In genomic region chr13:34369925-34370324, GRCh38 we compare ENCODE assay signal across 25 cellular contexts.
"Had no signal": no experiment of that assay in that cellular context is flagged by ENCODE, and none has a peak within 500 bp of the region (broad histone marks: within the 10 kb centered on the region; RNA-seq: fewer than 3 reads in every experiment).

No MANE protein-coding gene starts in this region.

- H3K36me3 ChIP-seq: ascending aorta, WERI-Rb-1 had no signal

- H3K27me3 ChIP-seq: ascending aorta, body of pancreas had no signal

- ATAC-seq: activated CD4-positive, alpha-beta T cell treated with anti-CD3 and anti-CD28 coated beads for 36 hours; activated naive CD8-positive, alpha-beta T cell treated with anti-CD3 and anti-CD28 coated beads, Interleukin-2, amount 50 U/mL, for 24 hours; activated T-cell treated with anti-CD3 and anti-CD28 coated beads, Interleukin-2, amount 50 U/mL, for 72 hours; body of pancreas; T-cell had no signal

- H3K27ac ChIP-seq: ascending aorta, body of pancreas, WERI-Rb-1 had no signal

- H3K9me3 ChIP-seq: body of pancreas had no signal

- DNase-seq: activated CD4-positive, alpha-beta memory T cell treated with anti-CD3 and anti-CD28 coated beads, Interleukin-2, amount 10 ng/mL, durations not matched to agents 7 days and 5 days; activated CD4-positive, alpha-beta T cell treated with anti-CD3 and anti-CD28 coated beads for 36 hours; activated CD4-positive, alpha-beta T cell treated with anti-CD3 and anti-CD28 coated beads, Interleukin-2, amount 50 U/mL, for 1 hour; activated CD8-positive, alpha-beta memory T cell treated with anti-CD3 and anti-CD28 coated beads, Interleukin-2, amount 50 U/mL, for 4 hours; activated naive CD8-positive, alpha-beta T cell treated with anti-CD3 and anti-CD28 coated beads, Interleukin-2, amount 50 U/mL, for 24 hours; activated T-cell treated with anti-CD3 and anti-CD28 coated beads, Interleukin-2, amount 50 U/mL, for 72 hours; amniotic stem cell; body of pancreas; central memory CD4-positive, alpha-beta T cell; KG1; NCI-H1092; NCI-H1417; NCI-H1694; NCI-H2029; NCI-H2107; NCI-H2171 treated with DMSO at 0.1 percent for 48 hours; NCI-H226; NCI-H510A; NCI-H526 treated with DMSO at 0.1 percent for 48 hours; NK-92 treated with Interleukin-12 subunit alpha and Interleukin-12 subunit beta, amount 100 ng/mL, for 24 hours; OCI-M1; SHP77 treated with DMSO at 0.1 percent for 48 hours; T-cell; WERI-Rb-1 had no signal

- H3K4me1 ChIP-seq: ascending aorta, body of pancreas had no signal

- H3K4me3 ChIP-seq: ascending aorta, body of pancreas had no signal
